In the genomic region with DNA sequence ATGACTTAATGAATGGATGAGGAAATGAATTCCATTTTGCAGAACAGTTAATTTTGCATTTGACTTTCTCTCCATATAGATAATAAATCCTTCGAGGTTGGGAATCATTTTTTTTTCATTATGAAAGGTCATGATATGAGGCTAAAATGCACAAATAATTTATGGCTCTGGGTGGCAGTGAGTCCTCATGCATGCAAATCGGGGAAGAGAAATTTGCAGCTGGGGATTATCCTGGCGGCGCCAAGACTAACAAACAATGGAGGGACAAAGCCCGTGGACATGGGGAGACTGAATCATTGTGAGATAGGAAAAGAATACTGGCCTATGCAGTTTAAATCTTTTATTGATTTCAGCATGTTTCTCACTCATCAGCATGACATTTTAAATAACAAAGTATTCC, we compare ENCODE assay signal across 13 cellular contexts.
DNase-seq lines count a peak whose midpoint lies in the region; ATAC-seq and TF ChIP-seq lines count a peak whose summit lies in the region.
"Had no signal": no experiment of that assay in that cellular context is flagged by ENCODE, and none has a peak within 500 bp of the region (broad histone marks: within the 10 kb centered on the region; RNA-seq: fewer than 3 reads in every experiment).

No MANE protein-coding gene starts in this region.

- no peaks in the 10 kb centered on the region for H3K4me1 ChIP-seq in testis
- H3K4me1 ChIP-seq: BLaER1 treated with 17β-estradiol and CSF1 and Interleukin-3, amounts not matched to agents 10 nM and 100 nM had no signal

- no peaks in the 10 kb centered on the region for H3K27me3 ChIP-seq in testis
- H3K27me3 ChIP-seq: BLaER1 treated with 17β-estradiol and CSF1 and Interleukin-3, amounts not matched to agents 10 nM and 100 nM had no signal

- no peaks in the 10 kb centered on the region for H3K36me3 ChIP-seq in testis (ENCODE audit: low read depth, missing control alignments)
- H3K36me3 ChIP-seq: BLaER1 treated with 17β-estradiol and CSF1 and Interleukin-3, amounts not matched to agents 10 nM and 100 nM; thoracic aorta had no signal

- ATAC-seq in GM18520 (IDR thresholded peaks at IDR 0.05; ENCODE audit: unreplicated experiment) (no peak), HG02840 (IDR thresholded peaks at IDR 0.05; ENCODE audit: low FRiP score, unreplicated experiment) (no peak)

- H3K27ac ChIP-seq in testis = no peak overlapping the region
- H3K27ac ChIP-seq: BLaER1 treated with 17β-estradiol and CSF1 and Interleukin-3, amounts not matched to agents 10 nM and 100 nM; thoracic aorta had no signal

- H3K4me3 ChIP-seq in testis = no peak overlapping the region
- H3K4me3 ChIP-seq: BLaER1 treated with 17β-estradiol and CSF1 and Interleukin-3, amounts not matched to agents 10 nM and 100 nM; thoracic aorta had no signal

- WGBS in testis, 2 donors = 32 to 44% methylated on average over 5 of the region's 5 CpGs

- DNase-seq in COR-L47 (lab: John Stamatoyannopoulos, UW) (peak; percentile 72), NCI-H1105 treated with DMSO at 0.1 percent for 48 hours (lab: John Stamatoyannopoulos, UW) (peak; percentile 52), cerebellum (ENCODE audit: low spot score) (peak; percentile 37), middle frontal gyrus (ENCODE audit: extremely low spot score, low spot score) (peak; percentile 63), testis (no peak)
- DNase-seq in central memory CD4-positive, alpha-beta T cell = no peak
- DNase-seq: amniotic stem cell, kidney, MM.1S had no signal

- no peaks in the 10 kb centered on the region for H3K9me3 ChIP-seq in testis
- H3K9me3 ChIP-seq: thoracic aorta had no signal

- intact Hi-C loops in testis (cut with DNase I; ENCODE audit: low total_unique reads) = no loop called here

- no peak for TF ChIP-seq CTCF in testis (IDR thresholded peaks at IDR 0.05)

- no peak for TF ChIP-seq POLR2A in testis (IDR thresholded peaks at IDR 0.05)

Comparison
In these comparisons a context has a peak if more than half of its experiments do, and no peak if none do; other contexts are left out.
1. DNase-seq: peak in COR-L47 (single experiment), NCI-H1105 treated with DMSO at 0.1 percent for 48 hours (single experiment), cerebellum (single experiment) and middle frontal gyrus (single experiment); none in central memory CD4-positive, alpha-beta T cell (single experiment) and testis (single experiment).